ENCODE assay signal across 21 cellular contexts in the genomic region with DNA sequence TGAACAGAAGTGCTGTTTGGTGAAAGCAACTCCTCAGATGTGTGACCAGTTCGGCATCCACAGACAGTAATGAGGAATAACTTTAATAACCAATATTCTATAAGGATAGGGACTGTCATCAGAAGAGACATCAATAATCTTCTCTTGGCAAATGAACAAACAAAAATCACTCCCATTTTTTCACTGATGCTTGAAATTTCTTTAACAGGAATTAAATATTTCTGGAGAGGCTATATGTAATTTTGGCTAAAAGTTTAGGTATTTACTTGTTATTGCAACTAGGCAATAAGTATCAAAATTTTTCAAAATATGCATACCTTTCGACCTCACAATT.
DNase-seq lines count a peak whose midpoint lies in the region; ATAC-seq, FAIRE-seq and TF ChIP-seq lines count a peak whose summit lies in the region.
"Had no signal": no experiment of that assay in that cellular context is flagged by ENCODE, and none has a peak within 500 bp of the region (broad histone marks: within the 10 kb centered on the region; RNA-seq: fewer than 3 reads in every experiment).

No MANE protein-coding gene starts in this region.

- H3K4me2 ChIP-seq in A549 (no peak overlapping the region), GM23338 (no peak overlapping the region), hepatocyte (no peak overlapping the region)
- H3K4me2 ChIP-seq: SK-N-SH had no signal

- H3K9me3 Mint-ChIP-seq in GM23338, result 0 out of 3 replicates have a peak, but pooled peaks cover 2% of the 10 kb centered on the region
- peaks cover 0 to 2% (median 0%) of the 10 kb centered on the region in 11 donors for H3K9me3 Mint-ChIP-seq in naive thymus-derived CD4-positive, alpha-beta T cell

- DNase-seq in A549 (ENCODE audit: low read depth in 1 of 2, low spot score in 1 of 2) (no peak), GM23338 (ENCODE audit: low spot score) (no peak), SJSA1 (ENCODE audit: low read depth in 1 of 2, low spot score in 2 of 2) (no peak), hepatocyte (ENCODE audit: low spot score) (no peak), AG08395 (ENCODE audit: low spot score) (no peak)
- no peak for DNase-seq in naive thymus-derived CD4-positive, alpha-beta T cell
- DNase-seq: BE2C, DMS 273 treated with DMSO at 0.1 percent for 48 hours, DMS79 treated with DMSO at 0.1 percent for 48 hours, Kasumi-1, MG63, NCI-H1417, NCI-H1694 treated with DMSO at 0.1 percent for 48 hours, NCI-H2081 treated with DMSO at 0.1 percent for 48 hours, NCI-H526, SHP77, SK-N-SH had no signal

- H4K20me1 ChIP-seq in GM23338 (replicated peaks; ENCODE audit: insufficient read depth), result no peaks in the 10 kb centered on the region
- no peaks in the 10 kb centered on the region for H4K20me1 ChIP-seq in hepatocyte (ENCODE audit: insufficient read depth, poor library complexity, severe bottlenecking)

- H3K27ac ChIP-seq in A549, result no peak overlapping the region
- H3K27ac ChIP-seq in GM23338 (ENCODE audit: low read depth), result no peak overlapping the region
- H3K27ac ChIP-seq in SJSA1, result peak overlapping the region; percentile 20; the same call in 1 of the 2 replicates
- peak overlapping the region; percentile 67 for H3K27ac ChIP-seq in hepatocyte
- H3K27ac ChIP-seq in naive thymus-derived CD4-positive, alpha-beta T cell (ENCODE audit: low read depth, low read length), result no peak overlapping the region

- H3K9me3 ChIP-seq in A549, result no peaks in the 10 kb centered on the region
- H3K9me3 ChIP-seq in SJSA1 (replicated peaks), result no peaks in the 10 kb centered on the region
- no peaks in the 10 kb centered on the region for H3K9me3 ChIP-seq in hepatocyte (ENCODE audit: low read depth)
- H3K9me3 ChIP-seq in naive thymus-derived CD4-positive, alpha-beta T cell (ENCODE audit: control insufficient read depth in 2 of 3, low read length in 3 of 3), result no peaks in the 10 kb centered on the region
- H3K9me3 ChIP-seq: BE2C, HAP-1, MG63, SK-N-SH had no signal

- no peak overlapping the region for H3K4me3 Mint-ChIP-seq in GM23338
- H3K4me3 Mint-ChIP-seq in naive thymus-derived CD4-positive, alpha-beta T cell, result no peak overlapping the region

- peak overlapping the region; percentile 11; the same call in 1 of the 2 replicates for H2AFZ ChIP-seq in GM23338
- H2AFZ ChIP-seq in hepatocyte, result no peak overlapping the region

- POLR2A ChIA-PET in A549 (lab: Yijun Ruan, JAX), result no interaction called here
- POLR2A ChIA-PET in naive thymus-derived CD4-positive, alpha-beta T cell (lab: Charles Lee), result no interaction called here

- no peak for ATAC-seq in A549
- ATAC-seq in GM23338, result no peak
- no peak for ATAC-seq in HG03025 (IDR thresholded peaks at IDR 0.05; ENCODE audit: low FRiP score, unreplicated experiment)
- no peak for ATAC-seq in naive thymus-derived CD4-positive, alpha-beta T cell
- ATAC-seq: GM12878 had no signal

- H3K27me3 ChIP-seq in GM23338 (ENCODE audit: insufficient read depth) (no peaks in the 10 kb centered on the region), SJSA1 (replicated peaks) (no peaks in the 10 kb centered on the region), hepatocyte (no peaks in the 10 kb centered on the region)
- no peaks in the 10 kb centered on the region for H3K27me3 ChIP-seq in naive thymus-derived CD4-positive, alpha-beta T cell (ENCODE audit: control insufficient read depth in 2 of 2, insufficient read depth in 2 of 2, low read length in 2 of 2)
- H3K27me3 ChIP-seq: BE2C, MG63 had no signal

- no peaks in the 10 kb centered on the region for H3K4me1 ChIP-seq in A549
- H3K4me1 ChIP-seq in GM23338 (ENCODE audit: insufficient read depth), result peaks cover 12% of the 10 kb centered on the region
- H3K4me1 ChIP-seq in SJSA1 (replicated peaks), result peaks cover 12% of the 10 kb centered on the region
- peaks cover 19% of the 10 kb centered on the region for H3K4me1 ChIP-seq in hepatocyte (ENCODE audit: insufficient read depth)
- no peaks in the 10 kb centered on the region for H3K4me1 ChIP-seq in naive thymus-derived CD4-positive, alpha-beta T cell (ENCODE audit: control insufficient read depth in 2 of 2, insufficient read depth in 2 of 2, low read length in 2 of 2)
- H3K4me1 ChIP-seq: BE2C had no signal

- TF ChIP-seq POLR2A in A549 (IDR thresholded peaks at IDR 0.05; ENCODE audit: low read length), result no peak

- H3K27ac Mint-ChIP-seq in GM23338, result no peak overlapping the region
- H3K27ac Mint-ChIP-seq in naive thymus-derived CD4-positive, alpha-beta T cell, result no peak overlapping the region

- H3F3A ChIP-seq in GM23338 (replicated peaks; ENCODE audit: low read depth), result no peaks in the 10 kb centered on the region

- TF ChIP-seq CTCF in A549 (IDR thresholded peaks at IDR 0.05) (no peak), GM23338 (conservative IDR thresholded peaks at IDR 0.05; ENCODE audit: low read depth in 2 of 2) (no peak), hepatocyte (IDR thresholded peaks at IDR 0.05; ENCODE audit: poor library complexity) (no peak)

- no peak for FAIRE-seq in A549 (lab: Jason Lieb, UNC)
- FAIRE-seq: A204.1, GM12878 had no signal

- H3K4me1 Mint-ChIP-seq in GM23338, result peaks cover 15% of the 10 kb centered on the region
- peaks cover 0 to 17% (median 9%) of the 10 kb centered on the region in 7 donors for H3K4me1 Mint-ChIP-seq in naive thymus-derived CD4-positive, alpha-beta T cell

- H3K4me3 ChIP-seq in A549, result no peak overlapping the region
- H3K4me3 ChIP-seq in GM23338, result no peak overlapping the region
- no peak overlapping the region for H3K4me3 ChIP-seq in SJSA1
- no peak overlapping the region for H3K4me3 ChIP-seq in hepatocyte
- no peak overlapping the region for H3K4me3 ChIP-seq in naive thymus-derived CD4-positive, alpha-beta T cell (ENCODE audit: low read length)
- H3K4me3 ChIP-seq: GM12878, HAP-1, MG63 had no signal

- no peaks in the 10 kb centered on the region for H3K36me3 Mint-ChIP-seq in GM23338 (ENCODE audit: low read depth)
- H3K36me3 Mint-ChIP-seq in naive thymus-derived CD4-positive, alpha-beta T cell, result no peaks in the 10 kb centered on the region

- H3K27me3 Mint-ChIP-seq in GM23338 (ENCODE audit: insufficient read depth, low read depth, poor library complexity), result peaks cover 3% of the 10 kb centered on the region
- peaks cover 0 to 29% (median 8%) of the 10 kb centered on the region in 5 donors for H3K27me3 Mint-ChIP-seq in naive thymus-derived CD4-positive, alpha-beta T cell

- intact Hi-C loops in naive thymus-derived CD4-positive, alpha-beta T cell (cut with micrococcal nuclease), result no loop called here

- CTCF ChIA-PET in A549 (lab: Yijun Ruan, JAX), result no interaction called here
- CTCF ChIA-PET in naive thymus-derived CD4-positive, alpha-beta T cell (lab: Charles Lee), result no interaction called here

- TF ChIP-seq EP300 in A549 (IDR thresholded peaks at IDR 0.05), result no peak

- no peaks in the 10 kb centered on the region for H3K79me2 ChIP-seq in GM23338 (replicated peaks; ENCODE audit: insufficient read depth)
- no peaks in the 10 kb centered on the region for H3K79me2 ChIP-seq in hepatocyte

- peaks cover 25% of the 10 kb centered on the region for H3K9me2 ChIP-seq in GM23338 (ENCODE audit: insufficient read depth)
- H3K9me2 ChIP-seq in hepatocyte (replicated peaks; ENCODE audit: insufficient read depth), result no peaks in the 10 kb centered on the region
- H3K9me2 ChIP-seq: SK-N-SH had no signal

- TF ChIP-seq RAD21 in A549 (conservative IDR thresholded peaks at IDR 0.05 in 1 of 2, IDR thresholded peaks at IDR 0.05 in 1 of 2), result no peak

- H3K36me3 ChIP-seq in GM23338 (ENCODE audit: insufficient read depth), result no peaks in the 10 kb centered on the region; the same call in 1 of the 2 replicates
- H3K36me3 ChIP-seq in SJSA1, result no peaks in the 10 kb centered on the region
- H3K36me3 ChIP-seq in hepatocyte (replicated peaks; ENCODE audit: insufficient read depth, low read depth), result no peaks in the 10 kb centered on the region
- no peaks in the 10 kb centered on the region for H3K36me3 ChIP-seq in naive thymus-derived CD4-positive, alpha-beta T cell (ENCODE audit: control insufficient read depth in 2 of 3, insufficient read depth in 3 of 3, low read length in 3 of 3)
- H3K36me3 ChIP-seq: BE2C, HAP-1, MG63 had no signal

- WGBS in A549 (ENCODE audit: missing lambda C conversion rate), result 58% methylated on average over 2 of the region's 2 CpGs
- 97% methylated on average over 2 of the region's 2 CpGs for WGBS in hepatocyte (ENCODE audit: low lambda C conversion rate, missing lambda C conversion rate)

TF ChIP-seq in A549, 52 proteins besides CTCF, POLR2A, EP300 and RAD21 (continues in another document):
- no peak for TF ChIP-seq HOXB13 (CRISPR knock-in tag; IDR thresholded peaks at IDR 0.05; ENCODE audit: low read depth)
- TF ChIP-seq JUNB (IDR thresholded peaks at IDR 0.05), result no peak
- TF ChIP-seq CBX8 (IDR thresholded peaks at IDR 0.05), result peak; percentile 91
- TF ChIP-seq RNF2 (IDR thresholded peaks at IDR 0.05; ENCODE audit: borderline replicate concordance, low read depth), result peak; percentile 91
- TF ChIP-seq, protein P1, sequence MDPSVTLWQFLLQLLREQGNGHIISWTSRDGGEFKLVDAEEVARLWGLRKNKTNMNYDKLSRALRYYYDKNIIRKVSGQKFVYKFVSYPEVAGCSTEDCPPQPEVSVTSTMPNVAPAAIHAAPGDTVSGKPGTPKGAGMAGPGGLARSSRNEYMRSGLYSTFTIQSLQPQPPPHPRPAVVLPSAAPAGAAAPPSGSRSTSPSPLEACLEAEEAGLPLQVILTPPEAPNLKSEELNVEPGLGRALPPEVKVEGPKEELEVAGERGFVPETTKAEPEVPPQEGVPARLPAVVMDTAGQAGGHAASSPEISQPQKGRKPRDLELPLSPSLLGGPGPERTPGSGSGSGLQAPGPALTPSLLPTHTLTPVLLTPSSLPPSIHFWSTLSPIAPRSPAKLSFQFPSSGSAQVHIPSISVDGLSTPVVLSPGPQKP (IDR thresholded peaks at IDR 0.05; ENCODE audit: low read depth, low read length), result no peak
- no peak for TF ChIP-seq CHD2 (IDR thresholded peaks at IDR 0.05; ENCODE audit: low read length, partially characterized antibody)

TF ChIP-seq in GM23338, 12 proteins besides CTCF, POLR2A, EP300 and RAD21:
- TF ChIP-seq STAT1 (IDR thresholded peaks at IDR 0.05; ENCODE audit: unreplicated experiment), result no peak
- no peak for TF ChIP-seq EZH2phosphoT487 (IDR thresholded peaks at IDR 0.05; ENCODE audit: unreplicated experiment)
- no peak for TF ChIP-seq ZNF114 (CRISPR knock-in tag; IDR thresholded peaks at IDR 0.05)
- no peak for TF ChIP-seq POLR2AphosphoS5 (IDR thresholded peaks at IDR 0.05; ENCODE audit: low read depth)
- TF ChIP-seq NANOG (IDR thresholded peaks at IDR 0.05; ENCODE audit: borderline replicate concordance), result no peak

Comparison
In these comparisons a context has a peak if more than half of its experiments do, and no peak if none do; other contexts are left out.
1. H3K27ac ChIP-seq: peak in SJSA1 (single experiment) and hepatocyte (single experiment); none in A549 (0 of 2), GM23338 (single experiment) and naive thymus-derived CD4-positive, alpha-beta T cell (single experiment).